23 cellular contexts compared by ENCODE assay signal in genomic region chr10:73183882-73184281, GRCh38. TPM values are rescaled to one million over a fixed set of nuclear protein-coding genes. Genes with fewer than 3 reads are reported as not detected.
DNase-seq lines count a peak whose midpoint lies in the region; ATAC-seq and TF ChIP-seq lines count a peak whose summit lies in the region.
"Had no signal": no experiment of that assay in that cellular context is flagged by ENCODE, and none has a peak within 500 bp of the region (broad histone marks: within the 10 kb centered on the region; RNA-seq: fewer than 3 reads in every experiment).

No MANE protein-coding gene starts in this region.

- no peak overlapping the region for H3K4me3 ChIP-seq in AG09309 (ENCODE audit: control insufficient read depth, low read depth, low read length)
- H3K4me3 ChIP-seq in IMR-90 (ENCODE audit: insufficient read depth, low read depth, low read length) = no peak overlapping the region
- H3K4me3 ChIP-seq in mesodermal cell (ENCODE audit: extremely low read depth, insufficient read depth, low read length, poor library complexity, severe bottlenecking) = no peak overlapping the region
- no peak overlapping the region for H3K4me3 ChIP-seq in mammary epithelial cell (replicated peaks in 1 of 3; ENCODE audit: insufficient read depth in 1 of 3, low read depth in 2 of 3, low read length in 3 of 3)
- H3K4me3 ChIP-seq: dorsolateral prefrontal cortex had no signal

- no peak for TF ChIP-seq CTCF in AG09309 (IDR thresholded peaks at IDR 0.05; ENCODE audit: control insufficient read depth, insufficient read depth, low read depth, low read length, missing control alignments)
- TF ChIP-seq CTCF in IMR-90 (conservative IDR thresholded peaks at IDR 0.05; ENCODE audit: low read depth, low read length) = no peak
- TF ChIP-seq CTCF in mammary epithelial cell (conservative IDR thresholded peaks at IDR 0.05 in 1 of 2, IDR thresholded peaks at IDR 0.05 in 1 of 2; ENCODE audit: extremely low read depth in 1 of 2, insufficient read depth in 1 of 2, low read depth in 1 of 2, low read length in 2 of 2) = no peak

- peaks cover 0 to 11% of the 10 kb centered on the region in 2 experiments; a peak in 2 of 4 replicates for H3K79me1 ChIP-seq in IMR-90 (ENCODE audit: low read depth in 1 of 2, low read length in 2 of 2)

- H3K36me3 Mint-ChIP-seq in activated T-helper 1 cell treated with anti-CD3 and anti-CD28 coated beads, Interleukin-12 subunit alpha, Interleukin-12 subunit beta, Interleukin-2, Interleukin-4 antibody, amounts not matched to agents 30 ng/mL and 10 ng/mL and 1 ng/mL, durations not matched to agents 14 hours and 24 hours and 36 hours (ENCODE audit: low read depth) = peaks cover 16% of the 10 kb centered on the region

- no peaks in the 10 kb centered on the region for H3K79me2 ChIP-seq in mammary epithelial cell (ENCODE audit: insufficient read depth, low read length)

- H2BK15ac ChIP-seq in IMR-90 (ENCODE audit: low read depth, low read length) = no peak overlapping the region

- H3K9me3 Mint-ChIP-seq in activated T-helper 1 cell treated with anti-CD3 and anti-CD28 coated beads, Interleukin-12 subunit alpha, Interleukin-12 subunit beta, Interleukin-2, Interleukin-4 antibody, amounts not matched to agents 30 ng/mL and 10 ng/mL and 1 ng/mL, durations not matched to agents 14 hours and 24 hours and 36 hours = peaks cover 6% of the 10 kb centered on the region
- H3K9me3 Mint-ChIP-seq: CD4-positive, alpha-beta T cell; H9; type B pancreatic cell had no signal

- H3K4me1 ChIP-seq in IMR-90 (ENCODE audit: control insufficient read depth, insufficient read depth, low read length) (no peaks in the 10 kb centered on the region; the same call in 1 of the 2 replicates), mesodermal cell (ENCODE audit: control insufficient read depth, insufficient read depth, low read length, poor library complexity, severe bottlenecking) (peaks cover 6% of the 10 kb centered on the region), mammary epithelial cell (ENCODE audit: insufficient read depth, low read length) (no peaks in the 10 kb centered on the region)

- no peak overlapping the region for H3K27ac Mint-ChIP-seq in activated T-helper 1 cell treated with anti-CD3 and anti-CD28 coated beads, Interleukin-12 subunit alpha, Interleukin-12 subunit beta, Interleukin-2, Interleukin-4 antibody, amounts not matched to agents 30 ng/mL and 10 ng/mL and 1 ng/mL, durations not matched to agents 14 hours and 24 hours and 36 hours
- H3K27ac Mint-ChIP-seq: CD4-positive, alpha-beta T cell; H9; memory B cell; naive B cell; type B pancreatic cell had no signal

- no peaks in the 10 kb centered on the region for H3K4me1 Mint-ChIP-seq in activated T-helper 1 cell treated with anti-CD3 and anti-CD28 coated beads, Interleukin-12 subunit alpha, Interleukin-12 subunit beta, Interleukin-2, Interleukin-4 antibody, amounts not matched to agents 30 ng/mL and 10 ng/mL and 1 ng/mL, durations not matched to agents 14 hours and 24 hours and 36 hours (ENCODE audit: low read depth)
- H3K4me1 Mint-ChIP-seq: H9, naive B cell had no signal

- H3K36me3 ChIP-seq in IMR-90 (ENCODE audit: control insufficient read depth, insufficient read depth, low read length) (peaks cover 15% of the 10 kb centered on the region), mesodermal cell (ENCODE audit: control insufficient read depth, insufficient read depth, low read length) (peaks cover 16% of the 10 kb centered on the region), mammary epithelial cell (ENCODE audit: insufficient read depth, low read length) (peaks cover 7% of the 10 kb centered on the region)

- H4K5ac ChIP-seq in IMR-90 (ENCODE audit: low read depth, low read length) = no peak overlapping the region

- no peak overlapping the region for H4K91ac ChIP-seq in IMR-90 (ENCODE audit: insufficient read depth, low read depth, low read length)

- intact Hi-C loops in IMR-90 (cut with micrococcal nuclease) = no loop called here
- intact Hi-C loops in activated T-helper 1 cell treated with anti-CD3 and anti-CD28 coated beads, Interleukin-12 subunit alpha, Interleukin-12 subunit beta, Interleukin-2, Interleukin-4 antibody, amounts not matched to agents 30 ng/mL and 10 ng/mL and 1 ng/mL, durations not matched to agents 14 hours and 24 hours and 36 hours (cut with micrococcal nuclease) = no loop called here
- intact Hi-C loops in mammary epithelial cell (cut with micrococcal nuclease) = no loop called here

- H4K8ac ChIP-seq in IMR-90 (ENCODE audit: low read depth in 2 of 2, low read length in 2 of 2) = no peak overlapping the region

- no peak overlapping the region for H2BK120ac ChIP-seq in IMR-90 (ENCODE audit: low read depth, low read length)

- no peak overlapping the region for H3K56ac ChIP-seq in IMR-90 (ENCODE audit: extremely low read depth, insufficient read depth, low read length)

- BruUV-seq in IMR-90 (replicated peaks; lab: Mats Ljungman, UMichigan) (no TSS peak), mammary epithelial cell (replicated peaks; lab: Mats Ljungman, UMichigan) (no TSS peak)

- H2BK5ac ChIP-seq in IMR-90 (ENCODE audit: low read depth, low read length, poor library complexity, severe bottlenecking) = no peak overlapping the region

- peaks cover 2% of the 10 kb centered on the region for H3K27me3 Mint-ChIP-seq in activated T-helper 1 cell treated with anti-CD3 and anti-CD28 coated beads, Interleukin-12 subunit alpha, Interleukin-12 subunit beta, Interleukin-2, Interleukin-4 antibody, amounts not matched to agents 30 ng/mL and 10 ng/mL and 1 ng/mL, durations not matched to agents 14 hours and 24 hours and 36 hours (ENCODE audit: insufficient read depth)
- H3K27me3 Mint-ChIP-seq: CD4-positive, alpha-beta T cell; memory B cell; naive B cell; type B pancreatic cell had no signal

- H3K4ac ChIP-seq in IMR-90 (ENCODE audit: low read depth, low read length) = no peak overlapping the region

- no peak overlapping the region for H3K14ac ChIP-seq in IMR-90 (replicated peaks; ENCODE audit: low read depth, low read length)

- H2AK5ac ChIP-seq in IMR-90 (ENCODE audit: low read depth, low read length) = no peak overlapping the region

- H2AK9ac ChIP-seq in IMR-90 (replicated peaks; ENCODE audit: low read depth, low read length, poor library complexity) = no peak overlapping the region

- peak; percentile 82 for ATAC-seq in IMR-90 (ENCODE audit: low read depth)
- ATAC-seq: sciatic nerve had no signal

- WGBS in IMR-90 (ENCODE audit: extremely low coverage in 2 of 2, insufficient read length in 1 of 2), 2 experiments = no CpG with 5 or more reads among the region's 2 CpGs
- WGBS in mesodermal cell (ENCODE audit: insufficient coverage in 2 of 2), 2 experiments = 90% methylated on average over 2 of the region's 2 CpGs; no CpG with 5 or more reads in 1 of the 2 experiments
- 100% methylated on average over 2 of the region's 2 CpGs for WGBS in mammary epithelial cell (ENCODE audit: low coverage, missing lambda C conversion rate)

- H3K9me3 ChIP-seq in IMR-90 (ENCODE audit: control insufficient read depth, insufficient read depth, low read length) (no peaks in the 10 kb centered on the region), mesodermal cell (ENCODE audit: control insufficient read depth, low read length) (no peaks in the 10 kb centered on the region), mammary epithelial cell (replicated peaks; ENCODE audit: insufficient read depth, low read length) (no peaks in the 10 kb centered on the region)

- H3K27ac ChIP-seq in IMR-90 (ENCODE audit: insufficient read depth, low read length) (no peak overlapping the region), mesodermal cell (ENCODE audit: low read depth, low read length, severe bottlenecking) (peak overlapping the region; percentile 47), mammary epithelial cell (ENCODE audit: insufficient read depth, low read depth, low read length) (no peak overlapping the region)
- H3K27ac ChIP-seq: RWPE1 had no signal

- no peak overlapping the region for H2BK20ac ChIP-seq in IMR-90 (ENCODE audit: low read depth, low read length)

- TF ChIP-seq POLR2A in IMR-90 (IDR thresholded peaks at IDR 0.05; ENCODE audit: low read depth, low read length) = no peak

- H4K20me1 ChIP-seq in IMR-90 (ENCODE audit: insufficient read depth, low read length) (no peaks in the 10 kb centered on the region), mammary epithelial cell (ENCODE audit: insufficient read depth, low read length) (no peaks in the 10 kb centered on the region)

- H3K27me3 ChIP-seq in IMR-90 (ENCODE audit: control insufficient read depth, insufficient read depth, low read length) = no peaks in the 10 kb centered on the region
- no peaks in the 10 kb centered on the region for H3K27me3 ChIP-seq in mammary epithelial cell (ENCODE audit: insufficient read depth, low read length)
- H3K27me3 ChIP-seq: dorsolateral prefrontal cortex had no signal

- POLR2A ChIA-PET in IMR-90 (lab: Charles Lee; ENCODE audit: unreplicated experiment) = no interaction called here

- CTCF ChIA-PET in IMR-90 (lab: Yijun Ruan, JAX) (interaction anchor here (0.8 to 1.4 kb wide), 2 partner anchors 9 to 13 kb away, joined by 4 to 5 read pairs; no protein-coding TSS in a partner anchor), mammary epithelial cell (lab: Charles Lee; ENCODE audit: low non-redundant PET) (no interaction called here)

- dilution Hi-C loops in IMR-90 (cut with HindIII; ENCODE audit: low sequenced_read_pairs, unreplicated experiment) = no loop called here
- dilution Hi-C loops in mammary epithelial cell (cut with HindIII; ENCODE audit: low sequenced_read_pairs) = no loop called here

- 0 out of 2 replicates have a peak, but pooled peaks cover 2% of the 10 kb centered on the region for H3K9me1 ChIP-seq in IMR-90 (ENCODE audit: insufficient read depth, low read length)

- H3K4me3 Mint-ChIP-seq in activated T-helper 1 cell treated with anti-CD3 and anti-CD28 coated beads, Interleukin-12 subunit alpha, Interleukin-12 subunit beta, Interleukin-2, Interleukin-4 antibody, amounts not matched to agents 30 ng/mL and 10 ng/mL and 1 ng/mL, durations not matched to agents 14 hours and 24 hours and 36 hours = no peak overlapping the region
- H3K4me3 Mint-ChIP-seq: CD4-positive, alpha-beta T cell; H9; memory B cell; naive B cell; type B pancreatic cell had no signal

- no peak overlapping the region for H3K23ac ChIP-seq in IMR-90 (ENCODE audit: low read depth, low read length)

- in situ Hi-C loops in IMR-90 (cut with MboI; ENCODE audit: low sequenced_read_pairs) = no loop called here
- in situ Hi-C loops in mammary epithelial cell (cut with MboI; ENCODE audit: low sequenced_read_pairs in 2 of 2) = no loop called here

- H3K9ac ChIP-seq in IMR-90 (ENCODE audit: low read depth, low read length) (no peak overlapping the region), mammary epithelial cell (ENCODE audit: insufficient read depth, low read length) (no peak overlapping the region)

- peak; percentile 61 for DNase-seq in AG09309 (ENCODE audit: low read depth)
- DNase-seq in IMR-90 = peak; percentile 75
- DNase-seq in dermis blood vessel endothelial cell = peak; percentile 82
- no peak for DNase-seq in NCI-H345 treated with DMSO at 0.1 percent for 48 hours (lab: John Stamatoyannopoulos, UW; ENCODE audit: unreplicated experiment)
- DNase-seq in NCI-H2171 treated with DMSO at 0.1 percent for 48 hours (lab: John Stamatoyannopoulos, UW) = no peak
- DNase-seq in activated T-helper 1 cell treated with anti-CD3 and anti-CD28 coated beads, Interleukin-12 subunit alpha, Interleukin-12 subunit beta, Interleukin-2, Interleukin-4 antibody, amounts not matched to agents 30 ng/mL and 10 ng/mL and 1 ng/mL, durations not matched to agents 14 hours and 24 hours and 36 hours (ENCODE audit: low spot score) = no peak
- DNase-seq in mammary epithelial cell = no peak
- DNase-seq: activated CD4-positive, alpha-beta T cell treated with anti-CD3 and anti-CD28 coated beads, Interleukin-2, amount 50 U/mL, for 1 hour; activated CD8-positive, alpha-beta memory T cell treated with anti-CD3 and anti-CD28 coated beads, Interleukin-2, amount 50 U/mL, for 48 hours; CD4-positive, alpha-beta T cell; DMS153; dorsolateral prefrontal cortex; GF-D8; H9; Karpas-422; kidney glomerular epithelial cell; MV-4-11; naive B cell had no signal

- TF ChIP-seq RAD21 in IMR-90 (IDR thresholded peaks at IDR 0.05; ENCODE audit: low read length) = no peak

- H2AFZ ChIP-seq in IMR-90 (replicated peaks; ENCODE audit: low read length, poor library complexity) = no peak overlapping the region
- H2AFZ ChIP-seq in mammary epithelial cell (ENCODE audit: low read depth, low read length) = no peak overlapping the region

- H3K4me2 ChIP-seq in IMR-90 (ENCODE audit: low read depth, low read length) (no peak overlapping the region), mammary epithelial cell (ENCODE audit: insufficient read depth, low read depth, low read length) (no peak overlapping the region)

- H3K18ac ChIP-seq in IMR-90 (ENCODE audit: low read depth, low read length) = no peak overlapping the region

RNA-seq across cellular contexts. Expression of gene FAM149B1, which starts 16.0 kb away (rescaled TPM):
- total RNA-seq in IMR-90 (2012; rRNA removed) (22.8 and 28.3 TPM in 2 replicates), dermis blood vessel endothelial cell (26.0 and 26.9 TPM in 2 replicates), mammary epithelial cell (10 to 100 TPM; 17.6 to 20.5 TPM)
- polyA plus RNA-seq in IMR-90 (2012; rRNA removed) (18.2 and 21.7 TPM in 2 replicates), mammary epithelial cell (16.2 TPM)
- polyA plus RNA-seq in IMR-90 (2012; cell fraction: cytosol; rRNA removed) = 7.8 and 13.5 TPM in 2 replicates
- polyA plus RNA-seq in IMR-90 (2012; cell fraction: nucleus; rRNA removed; ENCODE audit: low replicate concordance) = 18.6 and 45.4 TPM in 2 replicates
- 31.6 TPM for polyA plus RNA-seq in mesodermal cell (2013, experiment 1 of 2)
- polyA plus RNA-seq in mesodermal cell (2013, experiment 2 of 2) = 30.4 TPM
- 11.1 and 11.3 TPM in 2 replicates for total RNA-seq in activated T-helper 1 cell treated with anti-CD3 and anti-CD28 coated beads, Interleukin-12 subunit alpha, Interleukin-12 subunit beta, Interleukin-2, Interleukin-4 antibody, amounts not matched to agents 30 ng/mL and 10 ng/mL and 1 ng/mL, durations not matched to agents 14 hours and 24 hours and 36 hours
- 11.1 TPM for polyA minus RNA-seq in mammary epithelial cell

RNA-seq across cellular contexts. Expression of gene ECD, which starts 16.1 kb away (rescaled TPM):
- total RNA-seq in IMR-90 (2012; rRNA removed) (32.8 and 36.9 TPM in 2 replicates), dermis blood vessel endothelial cell (29.1 and 34.7 TPM in 2 replicates), mammary epithelial cell (10 to 100 TPM; 29.7 to 37.0 TPM)
- polyA plus RNA-seq in IMR-90 (2012; rRNA removed) (19.3 and 22.1 TPM in 2 replicates), mammary epithelial cell (23.9 TPM)
- 7.3 and 7.6 TPM in 2 replicates for polyA plus RNA-seq in IMR-90 (2012; cell fraction: cytosol; rRNA removed)
- polyA plus RNA-seq in IMR-90 (2012; cell fraction: nucleus; rRNA removed; ENCODE audit: low replicate concordance) = 5.6 and 21.2 TPM in 2 replicates
- 43.1 TPM for polyA plus RNA-seq in mesodermal cell (2013, experiment 1 of 2)
- 34.7 TPM for polyA plus RNA-seq in mesodermal cell (2013, experiment 2 of 2)
- total RNA-seq in activated T-helper 1 cell treated with anti-CD3 and anti-CD28 coated beads, Interleukin-12 subunit alpha, Interleukin-12 subunit beta, Interleukin-2, Interleukin-4 antibody, amounts not matched to agents 30 ng/mL and 10 ng/mL and 1 ng/mL, durations not matched to agents 14 hours and 24 hours and 36 hours = 38.0 and 39.5 TPM in 2 replicates
- polyA minus RNA-seq in mammary epithelial cell = 35.3 TPM

Comparison
In these comparisons a context has a peak if more than half of its experiments do, and no peak if none do; other contexts are left out.
1. DNase-seq: peak in AG09309 (single experiment), IMR-90 (single experiment) and dermis blood vessel endothelial cell (single experiment); none in NCI-H345 treated with DMSO at 0.1 percent for 48 hours (single experiment), NCI-H2171 treated with DMSO at 0.1 percent for 48 hours (single experiment), activated T-helper 1 cell treated with anti-CD3 and anti-CD28 coated beads, Interleukin-12 subunit alpha, Interleukin-12 subunit beta, Interleukin-2, Interleukin-4 antibody, amounts not matched to agents 30 ng/mL and 10 ng/mL and 1 ng/mL, durations not matched to agents 14 hours and 24 hours and 36 hours (single experiment) and mammary epithelial cell (single experiment).